1 cellular context compared by ENCODE assay signal in genomic region chr10:26841733-26842317, GRCh38.
TF ChIP-seq lines count a peak whose summit lies in the region.

No MANE protein-coding gene starts in this region.

TF ChIP-seq in K562, 482 proteins besides CTCF, POLR2A, EP300 and RAD21:
- TF ChIP-seq ZBTB12 (CRISPR knock-in tag; IDR thresholded peaks at IDR 0.05) (no peak), LARP7 (IDR thresholded peaks at IDR 0.05) (no peak), ZNF507 (tag; conservative IDR thresholded peaks at IDR 0.05) (no peak), ARID1B (IDR thresholded peaks at IDR 0.05) (0 out of 2 replicates have a peak, but pooled peaks have one; percentile 15), CBFA2T3 (IDR thresholded peaks at IDR 0.05) (peak; percentile 39; the same call in 1 of the 2 replicates), SP1 (CRISPR knock-in tag; IDR thresholded peaks at IDR 0.05) (no peak)
TF ChIP-seq in K562: peak in this region for 2.
